In genomic region chr11:64864135-64864472, GRCh38 we compare ENCODE assay signal across 8 cellular contexts. TPM values are rescaled to one million over a fixed set of nuclear protein-coding genes. Genes with fewer than 3 reads are reported as not detected.
A peak's percentile ranks its signal among the peaks of the same experiment; 100 is the strongest.
DNase-seq lines count a peak whose midpoint lies in the region; ATAC-seq and TF ChIP-seq lines count a peak whose summit lies in the region.

No MANE protein-coding gene starts in this region.

- ATAC-seq in activated B cell treated with CpG ODN at 0.5 μM for 24 hours (ENCODE audit: low read depth) (no peak), gastroesophageal sphincter (peak; percentile 1), GM21723 (IDR thresholded peaks at IDR 0.05; ENCODE audit: unreplicated experiment) (no peak), GM19455 (IDR thresholded peaks at IDR 0.05; ENCODE audit: unreplicated experiment) (no peak)

- H3K27ac ChIP-seq in gastroesophageal sphincter, result peak overlapping the region; percentile 84 to 98 (median 97)

- H3K4me3 Mint-ChIP-seq in activated B cell treated with CpG ODN at 0.5 μM for 24 hours, result peak overlapping the region; percentile 32

- H3K4me1 Mint-ChIP-seq in activated B cell treated with CpG ODN at 0.5 μM for 24 hours, result peaks cover 96% of the 10 kb centered on the region

- H3K4me1 ChIP-seq in gastroesophageal sphincter, result peaks cover 6 to 100% (median 59%) of the 10 kb centered on the region in 3 donors

- peak overlapping the region; percentile 92 for H3K27ac Mint-ChIP-seq in activated B cell treated with CpG ODN at 0.5 μM for 24 hours

- intact Hi-C loops in activated B cell treated with CpG ODN at 0.5 μM for 24 hours (cut with micrococcal nuclease), result no loop called here

- peaks cover 53% of the 10 kb centered on the region for H3K36me3 Mint-ChIP-seq in activated B cell treated with CpG ODN at 0.5 μM for 24 hours (ENCODE audit: low read depth)

- no peaks in the 10 kb centered on the region for H3K9me3 Mint-ChIP-seq in activated B cell treated with CpG ODN at 0.5 μM for 24 hours

- TF ChIP-seq POLR2A in gastroesophageal sphincter (IDR thresholded peaks at IDR 0.05), result no peak

- POLR2A ChIA-PET in activated B cell treated with CpG ODN at 0.5 μM for 24 hours (lab: Charles Lee), result interaction anchor here (1.6 to 27.6 kb wide), 4 partner anchors 11 to 253 kb away, joined by 5 to 1194 read pairs (median 334); partner anchors contain the start of genes EHD1, SF1 and ZNHIT2

- DNase-seq in G401 (ENCODE audit: low spot score) (peak; percentile 60), activated B cell treated with CpG ODN at 0.5 μM for 24 hours (no peak), retina (peak; percentile 53), NK-92 (lab: John Stamatoyannopoulos, UW; ENCODE audit: unreplicated experiment) (no peak), RKO (ENCODE audit: low spot score) (no peak)

- WGBS in gastroesophageal sphincter (ENCODE audit: low coverage in 1 of 2), 2 donors, result no CpG with 5 or more reads among the region's 9 CpGs

- peaks cover 0 to 11% of the 10 kb centered on the region in 2 donors for H3K36me3 ChIP-seq in gastroesophageal sphincter

- no peaks in the 10 kb centered on the region for H3K9me3 ChIP-seq in gastroesophageal sphincter

- in situ Hi-C loops in G401 (cut with HindIII; ENCODE audit: low sequenced_read_pairs), result no loop called here

- CTCF ChIA-PET in activated B cell treated with CpG ODN at 0.5 μM for 24 hours (lab: Charles Lee), result interaction anchor here (1.8 to 13.8 kb wide), 3 partner anchors 13 to 23 kb away, joined by 9 to 213 read pairs (median 10); partner anchors contain the start of gene EHD1

- H3K27me3 ChIP-seq in gastroesophageal sphincter, result no peaks in the 10 kb centered on the region

- no peak for TF ChIP-seq EP300 in gastroesophageal sphincter (IDR thresholded peaks at IDR 0.05)

- H3K27me3 Mint-ChIP-seq in activated B cell treated with CpG ODN at 0.5 μM for 24 hours, result no peaks in the 10 kb centered on the region

- H3K4me3 ChIP-seq in gastroesophageal sphincter, result peak overlapping the region in 1 of 2 donors; percentile 28

- TF ChIP-seq CTCF in activated B cell treated with CpG ODN at 0.5 μM for 24 hours (IDR thresholded peaks at IDR 0.05) (no peak), gastroesophageal sphincter (IDR thresholded peaks at IDR 0.05) (no peak)

RNA-seq across cellular contexts. Expression of gene EHD1, which starts 14.3 kb away (rescaled TPM):
- total RNA-seq in G401 (2014; rRNA removed; shearing (Covaris generic)), result 25.3 and 32.4 TPM in 2 replicates
- total RNA-seq in activated B cell treated with CpG ODN at 0.5 μM for 24 hours (357 and 360 TPM in 2 replicates), gastroesophageal sphincter (100 to 1,000 TPM in 2 of 4 donors, 10 to 100 TPM in 2; 92.1 to 188 (median 101) TPM)

RNA-seq across cellular contexts. Expression of gene CDC42BPG, which starts 19.7 kb away (rescaled TPM):
- total RNA-seq in G401 (2014; rRNA removed; shearing (Covaris generic)), result 1.6 and 2.3 TPM in 2 replicates
- 2.2 and 3.7 TPM in 2 replicates for total RNA-seq in activated B cell treated with CpG ODN at 0.5 μM for 24 hours
- under 1 TPM; 0.08 to 0.94 (median 0.22) TPM for total RNA-seq in gastroesophageal sphincter

RNA-seq across cellular contexts. Expression of gene ATG2A, which starts 52.9 kb away (rescaled TPM):
- 15.8 and 20.5 TPM in 2 replicates for total RNA-seq in G401 (2014; rRNA removed; shearing (Covaris generic))
- total RNA-seq in activated B cell treated with CpG ODN at 0.5 μM for 24 hours (31.2 and 35.0 TPM in 2 replicates), gastroesophageal sphincter (10 to 100 TPM; 18.8 to 27.2 (median 26.3) TPM)

RNA-seq across cellular contexts. Expression of gene MEN1, which starts 53.8 kb away (rescaled TPM):
- 12.3 and 13.9 TPM in 2 replicates for total RNA-seq in G401 (2014; rRNA removed; shearing (Covaris generic))
- 35.1 and 44.6 TPM in 2 replicates for total RNA-seq in activated B cell treated with CpG ODN at 0.5 μM for 24 hours
- 10 to 100 TPM in 2 of 4 donors, 1 to 10 TPM in 2; 7.1 to 20.9 (median 11.6) TPM for total RNA-seq in gastroesophageal sphincter

Comparison
In these comparisons a context has a peak if more than half of its experiments do, and no peak if none do; other contexts are left out.
1. DNase-seq: peak in G401 (single experiment) and retina (single experiment); none in activated B cell treated with CpG ODN at 0.5 μM for 24 hours (single experiment), NK-92 (single experiment) and RKO (single experiment).